ENCODE assay signal across 1 cellular context in genomic region chr6:149235130-149235561, GRCh38.
TF ChIP-seq lines count a peak whose summit lies in the region.

No MANE protein-coding gene starts in this region.

TF ChIP-seq in HEK293T, 16 proteins besides CTCF, POLR2A, EP300 and RAD21 (continued from another document):
- TF ChIP-seq LEF1 (IDR thresholded peaks at IDR 0.05; ENCODE audit: borderline replicate concordance) (no peak), ZNF384 (IDR thresholded peaks at IDR 0.05) (no peak), PKNOX1 (IDR thresholded peaks at IDR 0.05) (no peak), ELF4 (IDR thresholded peaks at IDR 0.05) (no peak), BHLHE40 (IDR thresholded peaks at IDR 0.05; ENCODE audit: borderline replicate concordance) (no peak), ARNT (IDR thresholded peaks at IDR 0.05) (no peak)
